9 cellular contexts compared by ENCODE assay signal in genomic region chr10:79487296-79488194, GRCh38. TPM values are rescaled to one million over a fixed set of nuclear protein-coding genes. Genes with fewer than 3 reads are reported as not detected.
DNase-seq lines count a peak whose midpoint lies in the region; ATAC-seq and TF ChIP-seq lines count a peak whose summit lies in the region.
"Had no signal": no experiment of that assay in that cellular context is flagged by ENCODE, and none has a peak within 500 bp of the region (broad histone marks: within the 10 kb centered on the region; RNA-seq: fewer than 3 reads in every experiment).

No MANE protein-coding gene starts in this region.

- no peak for TF ChIP-seq POLR2A in breast epithelium (IDR thresholded peaks at IDR 0.05)

- peak overlapping the region; percentile 76 to 88 for H3K27ac ChIP-seq in breast epithelium
- no peak overlapping the region for H3K27ac ChIP-seq in liver (ENCODE audit: low read depth in 1 of 2, low read length in 2 of 2)
- peak overlapping the region; percentile 91 for H3K27ac ChIP-seq in subcutaneous abdominal adipose tissue (ENCODE audit: low read depth, low read length)
- H3K27ac ChIP-seq: BLaER1 had no signal

- H3K9me3 ChIP-seq in breast epithelium: no peaks in the 10 kb centered on the region
- no peaks in the 10 kb centered on the region for H3K9me3 ChIP-seq in liver (ENCODE audit: control insufficient read depth in 4 of 4, low read length in 3 of 4)
- no peaks in the 10 kb centered on the region for H3K9me3 ChIP-seq in subcutaneous abdominal adipose tissue (ENCODE audit: control insufficient read depth in 5 of 5, low read length in 5 of 5)
- H3K9me3 ChIP-seq: BLaER1 had no signal

- H3K4me3 ChIP-seq in breast epithelium: no peak overlapping the region
- no peak overlapping the region for H3K4me3 ChIP-seq in liver (ENCODE audit: low read depth in 1 of 3, low read length in 3 of 3)
- H3K4me3 ChIP-seq in subcutaneous abdominal adipose tissue (ENCODE audit: low read depth in 1 of 5, low read length in 5 of 5): peak overlapping the region in 1 of 5 donors; percentile 12
- H3K4me3 ChIP-seq: BLaER1 had no signal

- H3K9ac ChIP-seq in liver (ENCODE audit: low read depth in 1 of 2, low read length in 2 of 2): no peak overlapping the region
- H3K9ac ChIP-seq in subcutaneous abdominal adipose tissue (ENCODE audit: low read length in 5 of 5): peak overlapping the region in 2 of 5 donors; percentile 52 to 75
- H3K9ac ChIP-seq: BLaER1 had no signal

- peak; percentile 83 to 95 for TF ChIP-seq RAD21 in liver (IDR thresholded peaks at IDR 0.05)

- intact Hi-C loops in breast epithelium (cut with DNase I; ENCODE audit: low total_unique reads): no loop called here

- WGBS in liver: 48% methylated on average over 10 of the region's 10 CpGs

- ATAC-seq in GM19397 (IDR thresholded peaks at IDR 0.05; ENCODE audit: unreplicated experiment): peak; percentile 83
- peak; percentile 73 for ATAC-seq in HG03439 (IDR thresholded peaks at IDR 0.05; ENCODE audit: unreplicated experiment)

- H3K4me1 ChIP-seq in breast epithelium (no peaks in the 10 kb centered on the region), liver (ENCODE audit: control insufficient read depth in 4 of 4, insufficient read depth in 4 of 4, low read length in 3 of 4) (no peaks in the 10 kb centered on the region), subcutaneous abdominal adipose tissue (ENCODE audit: control insufficient read depth in 5 of 5, insufficient read depth in 5 of 5, low read length in 5 of 5) (peaks cover 14 to 59% (median 54%) of the 10 kb centered on the region in 5 donors)

- H3K27me3 ChIP-seq in breast epithelium (no peaks in the 10 kb centered on the region), liver (ENCODE audit: control insufficient read depth in 4 of 4, insufficient read depth in 4 of 4, low read length in 3 of 4) (no peaks in the 10 kb centered on the region), subcutaneous abdominal adipose tissue (ENCODE audit: control insufficient read depth in 5 of 5, insufficient read depth in 4 of 5, low read length in 5 of 5) (no peaks in the 10 kb centered on the region)
- H3K27me3 ChIP-seq: BLaER1 had no signal

- peak; percentile 60 to 71 (median 62) for TF ChIP-seq CTCF in breast epithelium (IDR thresholded peaks at IDR 0.05)
- TF ChIP-seq CTCF in liver (IDR thresholded peaks at IDR 0.05; ENCODE audit: low read depth, low read length, missing input control): peak; percentile 86

- DNase-seq in NCI-H1436 (lab: John Stamatoyannopoulos, UW): peak; percentile 23
- no peak for DNase-seq in NCI-H1436 treated with DMSO at 0.1 percent for 48 hours (lab: John Stamatoyannopoulos, UW)
- DNase-seq in RKO (ENCODE audit: low spot score): peak; percentile 33
- peak in 1 of 2 donors; percentile 55 for DNase-seq in breast epithelium (ENCODE audit: low spot score in 2 of 2)

- H3K36me3 ChIP-seq in breast epithelium (no peaks in the 10 kb centered on the region), liver (ENCODE audit: control insufficient read depth in 4 of 4, insufficient read depth in 3 of 4, low read depth in 1 of 4, low read length in 3 of 4) (no peaks in the 10 kb centered on the region), subcutaneous abdominal adipose tissue (ENCODE audit: control insufficient read depth in 5 of 5, insufficient read depth in 5 of 5, low read length in 5 of 5) (no peaks in the 10 kb centered on the region)
- H3K36me3 ChIP-seq: BLaER1 had no signal

TF ChIP-seq in liver, 16 proteins besides CTCF, POLR2A, EP300 and RAD21:
- no peak for TF ChIP-seq NR2F2 (IDR thresholded peaks at IDR 0.05)
- TF ChIP-seq TAF1 (conservative IDR thresholded peaks at IDR 0.05): no peak
- no peak for TF ChIP-seq JUND (IDR thresholded peaks at IDR 0.05)
- no peak for TF ChIP-seq GABPA (IDR thresholded peaks at IDR 0.05 in 1 of 2, conservative IDR thresholded peaks at IDR 0.05 in 1 of 2)

RNA-seq across cellular contexts. Expression of gene EIF5AL1, which starts 24.8 kb away (rescaled TPM):
- total RNA-seq in breast epithelium (under 1 TPM; under 0.01 to 0.16 (median 0.15) TPM), liver (under 1 TPM; 0.05 to 0.08 TPM)
- polyA plus RNA-seq in liver: 1 to 10 TPM in 1 of 2 donors, under 1 TPM in 1; 0.96 to 2.1 TPM

RNA-seq across cellular contexts. Expression of gene ZCCHC24, which starts 42.1 kb away (rescaled TPM):
- total RNA-seq in breast epithelium (10 to 100 TPM; 18.7 to 50.8 (median 48.8) TPM), liver (10 to 100 TPM in 1 of 2 donors, 1 to 10 TPM in 1; 7.8 to 23.9 TPM)
- 10 to 100 TPM; 13.2 to 16.4 TPM for polyA plus RNA-seq in liver

Comparison
In these comparisons a context has a peak if more than half of its experiments do, and no peak if none do; other contexts are left out.
1. H3K27ac ChIP-seq: peak in breast epithelium (2 of 2) and subcutaneous abdominal adipose tissue (single experiment); none in liver (0 of 2).